In genomic region chr11:14573539-14574057, GRCh38 we compare ENCODE assay signal across 1 cellular context.
A peak's percentile ranks its signal among the peaks of the same experiment; 100 is the strongest.
TF ChIP-seq lines count a peak whose summit lies in the region.

No MANE protein-coding gene starts in this region.

TF ChIP-seq in K562, 482 proteins besides CTCF, POLR2A, EP300 and RAD21:
- TF ChIP-seq SMAD4 (CRISPR knock-in tag; conservative IDR thresholded peaks at IDR 0.05) (peak; percentile 58; the same call in 1 of the 2 replicates), NCOR1 (IDR thresholded peaks at IDR 0.05) (peak; percentile 19; the same call in 1 of the 2 replicates), SPI1 (IDR thresholded peaks at IDR 0.05; ENCODE audit: borderline replicate concordance, low read depth, low read length) (peak; percentile 31; the same call in 1 of the 2 replicates)
